ENCODE assay signal across 19 cellular contexts in the genomic region with DNA sequence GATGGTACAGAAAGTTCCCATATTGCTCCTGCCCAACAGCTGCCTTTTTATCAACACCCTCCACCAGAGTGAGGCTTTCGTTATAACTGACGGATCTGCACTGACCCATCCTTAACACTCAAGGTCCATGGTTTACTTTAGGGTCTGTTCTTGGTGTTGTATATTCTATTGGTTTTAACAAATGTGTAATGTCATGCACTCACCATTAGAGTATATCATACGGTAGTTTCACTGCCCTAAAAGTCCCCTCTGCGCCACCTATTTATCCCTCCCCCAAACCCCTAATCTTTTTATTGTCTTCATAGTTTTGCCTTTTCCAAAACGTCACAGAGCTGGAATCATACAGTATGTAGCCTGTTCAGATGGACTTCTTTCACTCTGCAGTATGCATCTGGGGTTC.
DNase-seq lines count a peak whose midpoint lies in the region; ATAC-seq, FAIRE-seq and TF ChIP-seq lines count a peak whose summit lies in the region.
"Had no signal": no experiment of that assay in that cellular context is flagged by ENCODE, and none has a peak within 500 bp of the region (broad histone marks: within the 10 kb centered on the region; RNA-seq: fewer than 3 reads in every experiment).

No MANE protein-coding gene starts in this region.

- H3K4ac ChIP-seq in H9 (ENCODE audit: low read depth, low read length) = no peak overlapping the region

- H2BK12ac ChIP-seq in H9 (ENCODE audit: insufficient read length, low read depth, low read length) = no peak overlapping the region

- WGBS in A549 (ENCODE audit: missing lambda C conversion rate) = 84% methylated on average over 5 of the region's 5 CpGs
- WGBS in K562 (ENCODE audit: insufficient coverage, low coverage, missing lambda C conversion rate) = 45% methylated on average over 5 of the region's 5 CpGs
- no CpG with 5 or more reads among the region's 5 CpGs for WGBS in H9 (ENCODE audit: extremely low coverage, insufficient read length, low lambda C conversion rate)

- H3K4me2 ChIP-seq in A549 (no peak overlapping the region), K562 (ENCODE audit: insufficient read depth, low read length) (no peak overlapping the region), H9 (ENCODE audit: insufficient read depth, insufficient read length, low read length) (no peak overlapping the region)

- H3K23ac ChIP-seq in H9 (ENCODE audit: insufficient read length, low read depth, low read length) = no peak overlapping the region

- H3K9ac ChIP-seq in K562 (ENCODE audit: insufficient read depth in 1 of 2, low read depth in 2 of 2, low read length in 2 of 2) (no peak overlapping the region), H9 (ENCODE audit: extremely low read depth, insufficient read length, low read length) (no peak overlapping the region)

- H3K79me2 ChIP-seq in K562 (ENCODE audit: control insufficient read depth, insufficient read depth, low read length) (no peaks in the 10 kb centered on the region), H9 (ENCODE audit: insufficient read depth, low read length) (no peaks in the 10 kb centered on the region)

- H3K27me3 Mint-ChIP-seq in nephron (ENCODE audit: low read depth) = peaks cover 7% of the 10 kb centered on the region
- H3K27me3 Mint-ChIP-seq in H9 (ENCODE audit: low read depth) = peaks cover 2% of the 10 kb centered on the region; the same call in 1 of the 2 replicates
- H3K27me3 Mint-ChIP-seq: CD4-positive, CD25-positive, alpha-beta regulatory T cell; IgD-negative memory B cell had no signal

- POLR2A ChIA-PET in A549 (lab: Yijun Ruan, JAX) (no interaction called here), K562 (lab: Yijun Ruan, JAX) (interaction anchor here (0.6 to 1.9 kb wide), 4 partner anchors 9 to 1916 kb away, joined by 3 to 5 read pairs (median 4); no protein-coding TSS in a partner anchor)

- no peak overlapping the region for H3K4me3 Mint-ChIP-seq in nephron
- no peak overlapping the region for H3K4me3 Mint-ChIP-seq in H9
- H3K4me3 Mint-ChIP-seq: CD4-positive, CD25-positive, alpha-beta regulatory T cell; IgD-negative memory B cell had no signal

- no peak overlapping the region for H2BK5ac ChIP-seq in H9 (ENCODE audit: insufficient read length, low read length)

- peaks cover 6% of the 10 kb centered on the region; the same call in 2 of the 3 replicates for H3K4me1 ChIP-seq in A549
- peaks cover 0 to 13% of the 10 kb centered on the region in 2 experiments; a peak in 3 of 5 replicates for H3K4me1 ChIP-seq in K562 (replicated peaks in 1 of 2; ENCODE audit: control insufficient read depth in 2 of 2, insufficient read depth in 2 of 2, low read length in 2 of 2)
- peaks cover 3% of the 10 kb centered on the region; the same call in 1 of the 2 replicates for H3K4me1 ChIP-seq in H9 (ENCODE audit: insufficient read depth, low read length)
- H3K4me1 ChIP-seq: BE2C had no signal

- FAIRE-seq in A549 (lab: Jason Lieb, UNC) = peak; percentile 49
- no peak for FAIRE-seq in K562 (lab: Jason Lieb, UNC)
- FAIRE-seq: GM12878, HepG2 had no signal

- no peak overlapping the region for H2BK120ac ChIP-seq in H9 (ENCODE audit: low read depth, low read length, poor library complexity, severe bottlenecking)

- DNase-seq in A549 (ENCODE audit: low read depth in 1 of 2, low spot score in 1 of 2) = no peak
- DNase-seq in NAMALWA (ENCODE audit: low spot score) = peak; percentile 25
- no peak for DNase-seq in K562 (ENCODE audit: extremely low read depth in 1 of 4, low spot score in 3 of 4)
- no peak for DNase-seq in caudate nucleus (lab: John Stamatoyannopoulos, UW)
- DNase-seq in DMS 273 (lab: John Stamatoyannopoulos, UW; ENCODE audit: unreplicated experiment) = no peak
- no peak for DNase-seq in H9
- DNase-seq: 8988T; BE2C; C1 segment of cervical spinal cord; Caco-2; CD4-positive, CD25-positive, alpha-beta regulatory T cell; DMS79 treated with DMSO at 0.1 percent for 48 hours; GF-D8; GOT3; H7 had no signal

- no peaks in the 10 kb centered on the region for H3K23me2 ChIP-seq in H9 (ENCODE audit: insufficient read length, low read depth, low read length, poor library complexity, severe bottlenecking)

- H3K9me3 ChIP-seq in A549 = no peaks in the 10 kb centered on the region
- H3K9me3 ChIP-seq in K562 (replicated peaks; ENCODE audit: control insufficient read depth, insufficient read depth, low read depth, low read length) = no peaks in the 10 kb centered on the region
- H3K9me3 ChIP-seq in H9 (ENCODE audit: control insufficient read depth, low read depth, low read length) = no peaks in the 10 kb centered on the region
- H3K9me3 ChIP-seq: BE2C, Caco-2 had no signal

- no peaks in the 10 kb centered on the region for H3K9me1 ChIP-seq in K562 (ENCODE audit: control insufficient read depth, insufficient read depth, low read length)

- no peak overlapping the region for H3K14ac ChIP-seq in H9 (ENCODE audit: insufficient read depth, low read length)

- H3K27ac ChIP-seq in A549 (peak overlapping the region in 1 of 2 experiments; percentile 33; a peak in 2 of 6 replicates), K562 (ENCODE audit: extremely low read depth, low read depth, low read length) (no peak overlapping the region), caudate nucleus (ENCODE audit: low read depth, low read length) (no peak overlapping the region), H9 (ENCODE audit: insufficient read length, low read depth, low read length) (no peak overlapping the region)

- H3K27me3 ChIP-seq in K562 (ENCODE audit: control insufficient read depth in 2 of 2, insufficient read depth in 2 of 2, low read length in 2 of 2) (no peaks in the 10 kb centered on the region; a peak in 1 of 5 replicates), H9 (ENCODE audit: insufficient read depth, low read length) (no peaks in the 10 kb centered on the region)
- H3K27me3 ChIP-seq: BE2C had no signal

- no peaks in the 10 kb centered on the region for H3K79me1 ChIP-seq in H9 (ENCODE audit: insufficient read depth, low read depth, low read length, poor library complexity, severe bottlenecking)

- TF ChIP-seq RAD21 in A549 (conservative IDR thresholded peaks at IDR 0.05 in 1 of 2, IDR thresholded peaks at IDR 0.05 in 1 of 2) (no peak), K562 (CRISPR knock-in tag; conservative IDR thresholded peaks at IDR 0.05 in 1 of 2, IDR thresholded peaks at IDR 0.05 in 1 of 2) (no peak)

- H3K27ac Mint-ChIP-seq in nephron = peak overlapping the region; percentile 11 to 36 (median 15)
- no peak overlapping the region for H3K27ac Mint-ChIP-seq in H9
- H3K27ac Mint-ChIP-seq: CD4-positive, CD25-positive, alpha-beta regulatory T cell; IgD-negative memory B cell had no signal

- H3K36me3 Mint-ChIP-seq in nephron (ENCODE audit: low read depth) = no peaks in the 10 kb centered on the region
- no peaks in the 10 kb centered on the region for H3K36me3 Mint-ChIP-seq in H9 (ENCODE audit: insufficient read depth in 1 of 3, low read depth in 3 of 3)
- H3K36me3 Mint-ChIP-seq: CD4-positive, CD25-positive, alpha-beta regulatory T cell; IgD-negative memory B cell had no signal

- TF ChIP-seq EP300 in A549 (IDR thresholded peaks at IDR 0.05) (no peak), K562 (IDR thresholded peaks at IDR 0.05; ENCODE audit: low read length) (no peak)

- H3K18ac ChIP-seq in H9 (ENCODE audit: insufficient read length, low read depth, low read length) = no peak overlapping the region

- H4K5ac ChIP-seq in H9 (ENCODE audit: insufficient read length, low read depth, low read length) = no peak overlapping the region

- H3K9me3 Mint-ChIP-seq in nephron (no peaks in the 10 kb centered on the region), H9 (no peaks in the 10 kb centered on the region)
- H3K9me3 Mint-ChIP-seq: CD4-positive, CD25-positive, alpha-beta regulatory T cell had no signal

- intact Hi-C loops in K562 (cut with micrococcal nuclease) = no loop called here

- no TSS peak for BruUV-seq in K562 (replicated peaks; lab: Mats Ljungman, UMichigan)

- CTCF ChIA-PET in A549 (lab: Yijun Ruan, JAX) (interaction anchor here (0.8 to 1.5 kb wide), 4 partner anchors 11 to 24 kb away, joined by 3 to 4 read pairs (median 4); no protein-coding TSS in a partner anchor), K562 (lab: Yijun Ruan, JAX; ENCODE audit: low intra/inter-chr PET ratio) (no interaction called here)

- ATAC-seq in A549 = peak in 1 of 2 experiments; percentile 57; a peak in 3 of 6 replicates
- peak; percentile 8; the same call in 2 of the 3 replicates for ATAC-seq in K562
- ATAC-seq: GM12878 had no signal

- H4K91ac ChIP-seq in H9 (ENCODE audit: insufficient read length, low read depth, low read length) = no peak overlapping the region

- H2AFZ ChIP-seq in K562 (ENCODE audit: low read depth, low read length) = 0 out of 2 replicates have a peak overlapping the region, but pooled peaks have one; percentile 32
- no peak overlapping the region for H2AFZ ChIP-seq in H9 (ENCODE audit: low read length)

- no peak overlapping the region for H3K56ac ChIP-seq in H9 (ENCODE audit: insufficient read length, low read depth, low read length)

- no peak overlapping the region for H2BK15ac ChIP-seq in H9 (ENCODE audit: low read depth, low read length)

- no peak for TF ChIP-seq POLR2A in A549 (IDR thresholded peaks at IDR 0.05; ENCODE audit: low read length)
- TF ChIP-seq POLR2A in K562 (conservative IDR thresholded peaks at IDR 0.05) = no peak

- no peaks in the 10 kb centered on the region for H3K36me3 ChIP-seq in K562 (ENCODE audit: control insufficient read depth, insufficient read depth, low read length)
- H3K36me3 ChIP-seq: BE2C had no signal

- H4K8ac ChIP-seq in H9 (replicated peaks; ENCODE audit: insufficient read length, low read depth, low read length) = no peak overlapping the region

- H3K4me3 ChIP-seq in A549 (no peak overlapping the region), K562 (no peak overlapping the region)
- H3K4me3 ChIP-seq: GM12878 had no signal

- H3K4me1 Mint-ChIP-seq in nephron = peaks cover 16% of the 10 kb centered on the region
- peaks cover 26 to 33% of the 10 kb centered on the region in 2 experiments for H3K4me1 Mint-ChIP-seq in H9

- no peak overlapping the region for H2BK20ac ChIP-seq in H9 (ENCODE audit: low read depth, low read length, poor library complexity, severe bottlenecking)

- TF ChIP-seq CTCF in A549 (IDR thresholded peaks at IDR 0.05) = no peak
- TF ChIP-seq CTCF in K562 (IDR thresholded peaks at IDR 0.05 in 2 of 3, conservative IDR thresholded peaks at IDR 0.05 in 1 of 3; ENCODE audit: insufficient read depth in 2 of 3, low read depth in 1 of 3, low read length in 3 of 3) = no peak
- no peak for TF ChIP-seq CTCF in nephron (IDR thresholded peaks at IDR 0.05; ENCODE audit: unreplicated experiment in 3 of 3)
- TF ChIP-seq CTCF in H9 (conservative IDR thresholded peaks at IDR 0.05) = no peak

- H2AK5ac ChIP-seq in H9 (ENCODE audit: insufficient read length, low read length) = no peak overlapping the region

- no peaks in the 10 kb centered on the region for H4K20me1 ChIP-seq in K562 (replicated peaks; ENCODE audit: control insufficient read depth, insufficient read depth, low read length)
- H4K20me1 ChIP-seq in H9 (ENCODE audit: control insufficient read depth, insufficient read depth, insufficient read length) = no peaks in the 10 kb centered on the region

- in situ Hi-C loops in K562 (cut with MboI) = no loop called here

- H3T11ph ChIP-seq in H9 (ENCODE audit: low read length) = no peak overlapping the region

TF ChIP-seq in A549, 52 proteins besides CTCF, POLR2A, EP300 and RAD21 (continues in another document):
- TF ChIP-seq PHF8 (IDR thresholded peaks at IDR 0.05; ENCODE audit: borderline replicate concordance, low read depth) = no peak

TF ChIP-seq in K562, 482 proteins besides CTCF, POLR2A, EP300 and RAD21:
- TF ChIP-seq KLF1 (tag; IDR thresholded peaks at IDR 0.05) = no peak
TF ChIP-seq in K562: peak in this region for 0.

Comparison
In these comparisons a context has a peak if more than half of its experiments do, and no peak if none do; other contexts are left out.
1. H3K27ac Mint-ChIP-seq: peak in nephron (3 of 3); none in H9 (0 of 3).